ENCODE assay signal across 26 cellular contexts in the genomic region with DNA sequence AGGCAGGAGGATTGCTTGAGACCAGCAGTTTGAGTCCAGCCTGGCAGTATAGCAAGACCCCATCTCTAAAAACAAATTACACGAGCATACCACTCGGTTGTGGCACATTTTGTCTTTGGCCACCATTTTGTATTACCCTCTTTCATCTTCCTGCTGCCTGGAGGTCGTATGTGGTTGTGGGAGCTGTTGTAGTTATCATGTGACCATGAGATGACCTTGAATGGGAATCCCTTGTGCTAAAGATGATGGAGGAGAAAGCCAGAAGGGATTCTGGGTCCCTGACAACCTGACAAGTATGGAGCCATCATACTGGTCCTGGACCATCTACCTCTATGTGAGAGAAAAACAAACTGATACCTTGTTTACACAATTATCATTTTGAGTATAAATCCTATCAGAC. TPM values are rescaled to one million over a fixed set of nuclear protein-coding genes. Genes with fewer than 3 reads are reported as not detected.
DNase-seq lines count a peak whose midpoint lies in the region; ATAC-seq, FAIRE-seq and TF ChIP-seq lines count a peak whose summit lies in the region.
"Had no signal": no experiment of that assay in that cellular context is flagged by ENCODE, and none has a peak within 500 bp of the region (broad histone marks: within the 10 kb centered on the region; RNA-seq: fewer than 3 reads in every experiment).

No MANE protein-coding gene starts in this region.

- H3K36me3 ChIP-seq in HCT116 (ENCODE audit: control insufficient read depth in 1 of 2, insufficient read depth in 2 of 2, low read length in 2 of 2), result no peaks in the 10 kb centered on the region
- no peaks in the 10 kb centered on the region for H3K36me3 ChIP-seq in K562 (ENCODE audit: control insufficient read depth, insufficient read depth, low read length)
- H3K36me3 ChIP-seq: BE2C, BLaER1 had no signal

- H3K79me2 ChIP-seq in HCT116 (ENCODE audit: insufficient read depth, low read length) (no peaks in the 10 kb centered on the region), K562 (ENCODE audit: control insufficient read depth, insufficient read depth, low read length) (no peaks in the 10 kb centered on the region)

- ATAC-seq in HCT116 (no peak), K562 (no peak), GM18868 (IDR thresholded peaks at IDR 0.05; ENCODE audit: unreplicated experiment) (no peak), HG02798 (IDR thresholded peaks at IDR 0.05; ENCODE audit: poor library complexity, unreplicated experiment) (no peak)
- ATAC-seq: GM12878 had no signal

- in situ Hi-C loops in K562 (cut with MboI), result no loop called here

- H3K9ac ChIP-seq in HCT116 (ENCODE audit: low read length) (no peak overlapping the region), K562 (ENCODE audit: insufficient read depth in 1 of 2, low read depth in 2 of 2, low read length in 2 of 2) (no peak overlapping the region)
- H3K9ac ChIP-seq: BLaER1 had no signal

- WGBS in K562 (ENCODE audit: insufficient coverage, low coverage, missing lambda C conversion rate), result 31% methylated on average over 3 of the region's 3 CpGs

- H3K27ac ChIP-seq in HCT116 (ENCODE audit: low read depth, low read length) (no peak overlapping the region), K562 (ENCODE audit: extremely low read depth, low read depth, low read length) (no peak overlapping the region)
- H3K27ac ChIP-seq: BLaER1 had no signal

- TF ChIP-seq POLR2A in GM12891 (IDR thresholded peaks at IDR 0.05; ENCODE audit: low read depth, low read length), result no peak
- no peak for TF ChIP-seq POLR2A in HCT116 (IDR thresholded peaks at IDR 0.05; ENCODE audit: borderline replicate concordance, extremely low read depth, insufficient read depth, insufficient read length)
- TF ChIP-seq POLR2A in K562 (conservative IDR thresholded peaks at IDR 0.05), result no peak

- FAIRE-seq in GM12891 (lab: Jason Lieb, UNC), result peak; percentile 56
- peak; percentile 39 for FAIRE-seq in GM19239 (lab: Jason Lieb, UNC)
- no peak for FAIRE-seq in K562 (lab: Jason Lieb, UNC)
- FAIRE-seq: A204.1, GM12878 had no signal

- TF ChIP-seq EP300 in K562 (IDR thresholded peaks at IDR 0.05; ENCODE audit: low read length), result no peak

- no peak overlapping the region for H3K4me3 ChIP-seq in HCT116 (replicated peaks in 1 of 2; ENCODE audit: low read depth in 1 of 2, low read length in 2 of 2)
- H3K4me3 ChIP-seq in K562, result no peak overlapping the region
- H3K4me3 ChIP-seq: BLaER1, GM12878 had no signal

- H3K9me3 ChIP-seq in HCT116 (ENCODE audit: control insufficient read depth in 1 of 2, insufficient read depth in 1 of 2, low read depth in 1 of 2, low read length in 2 of 2), result no peaks in the 10 kb centered on the region
- no peaks in the 10 kb centered on the region for H3K9me3 ChIP-seq in K562 (replicated peaks; ENCODE audit: control insufficient read depth, insufficient read depth, low read depth, low read length)
- H3K9me3 ChIP-seq: BE2C, BLaER1 had no signal

- no peaks in the 10 kb centered on the region for H3K9me1 ChIP-seq in K562 (ENCODE audit: control insufficient read depth, insufficient read depth, low read length)

- no peak for TF ChIP-seq RAD21 in HCT116 (IDR thresholded peaks at IDR 0.05; ENCODE audit: low read depth)
- TF ChIP-seq RAD21 in K562 (CRISPR knock-in tag; conservative IDR thresholded peaks at IDR 0.05 in 1 of 2, IDR thresholded peaks at IDR 0.05 in 1 of 2), result no peak

- RAD21 ChIA-PET in HCT116 (lab: Charles Lee; ENCODE audit: low non-redundant PET in 1 of 2, low total read pairs in 2 of 2, uncharacterized antibody in 2 of 2, unreplicated experiment in 2 of 2), result no interaction called here

- no peaks in the 10 kb centered on the region for H4K20me1 ChIP-seq in HCT116 (ENCODE audit: insufficient read depth)
- no peaks in the 10 kb centered on the region for H4K20me1 ChIP-seq in K562 (replicated peaks; ENCODE audit: control insufficient read depth, insufficient read depth, low read length)
- H4K20me1 ChIP-seq: BLaER1 had no signal

- peaks cover 0 to 8% of the 10 kb centered on the region in 2 experiments; a peak in 2 of 4 replicates for H3K4me1 ChIP-seq in HCT116 (ENCODE audit: control insufficient read depth in 1 of 2, insufficient read depth in 2 of 2, low read length in 2 of 2)
- peaks cover 0 to 4% of the 10 kb centered on the region in 2 experiments; a peak in 2 of 5 replicates for H3K4me1 ChIP-seq in K562 (replicated peaks in 1 of 2; ENCODE audit: control insufficient read depth in 2 of 2, insufficient read depth in 2 of 2, low read length in 2 of 2)
- H3K4me1 ChIP-seq: BE2C, BLaER1 had no signal

- TF ChIP-seq CTCF in HCT116 (IDR thresholded peaks at IDR 0.05 in 2 of 3, conservative IDR thresholded peaks at IDR 0.05 in 1 of 3; ENCODE audit: borderline replicate concordance in 1 of 3, insufficient read depth in 1 of 3, low read depth in 2 of 3, low read length in 2 of 3), result no peak
- TF ChIP-seq CTCF in K562 (IDR thresholded peaks at IDR 0.05 in 2 of 3, conservative IDR thresholded peaks at IDR 0.05 in 1 of 3; ENCODE audit: insufficient read depth in 2 of 3, low read depth in 1 of 3, low read length in 3 of 3), result no peak

- H3K27me3 ChIP-seq in HCT116 (ENCODE audit: insufficient read depth, low read length) (no peaks in the 10 kb centered on the region), K562 (ENCODE audit: control insufficient read depth in 2 of 2, insufficient read depth in 2 of 2, low read length in 2 of 2) (no peaks in the 10 kb centered on the region)
- H3K27me3 ChIP-seq: BE2C, BLaER1 had no signal

- BruUV-seq in HCT116 (replicated peaks; lab: Mats Ljungman, UMichigan) (no TSS peak), K562 (replicated peaks; lab: Mats Ljungman, UMichigan) (no TSS peak)

- intact Hi-C loops in HCT116 (cut with micrococcal nuclease) (no loop called here), K562 (cut with micrococcal nuclease) (no loop called here)

- H3K4me2 ChIP-seq in HCT116 (ENCODE audit: low read length) (no peak overlapping the region), K562 (ENCODE audit: insufficient read depth, low read length) (no peak overlapping the region)
- H3K4me2 ChIP-seq: BLaER1 had no signal

- H2AFZ ChIP-seq in HCT116 (ENCODE audit: low read depth, low read length, poor library complexity, severe bottlenecking) (peak overlapping the region; percentile 4), K562 (ENCODE audit: low read depth, low read length) (peak overlapping the region; percentile 61)

- no peaks in the 10 kb centered on the region for H3K9me2 ChIP-seq in HCT116 (ENCODE audit: insufficient read depth)

- no peak for DNase-seq in GM12891 (ENCODE audit: insufficient read length, low spot score)
- no peak for DNase-seq in GM19239 (ENCODE audit: insufficient read length, low spot score)
- no peak for DNase-seq in HCT116 (ENCODE audit: low read depth, low spot score)
- no peak for DNase-seq in K562 (ENCODE audit: extremely low read depth in 1 of 4, low spot score in 3 of 4)
- DNase-seq in activated naive CD4-positive, alpha-beta T cell (lab: John Stamatoyannopoulos, UW), result no peak
- DNase-seq in stimulated activated CD4-positive, alpha-beta T cell treated with anti-CD3 and anti-CD28 coated beads, Interleukin-4, amount 100 ng/mL, for 4 hours, result no peak
- DNase-seq: 8988T; ACHN; BE2C; C1 segment of cervical spinal cord; CD4-positive, alpha-beta memory T cell; CD4-positive, CD25-positive, alpha-beta regulatory T cell; CD8-positive, alpha-beta memory T cell; COR-L47; DMS 273 treated with DMSO at 0.1 percent for 48 hours; DMS153; DMS53; DMS79; DND-41; EL; GDM1 had no signal

- CTCF ChIA-PET in HCT116 (lab: Charles Lee), result interaction anchor here (1.2 kb wide), 1 partner anchor 9 kb away, joined by 3 read pairs; no protein-coding TSS in a partner anchor
- CTCF ChIA-PET in K562 (lab: Yijun Ruan, JAX; ENCODE audit: low intra/inter-chr PET ratio), result no interaction called here

- POLR2A ChIA-PET in HCT116 (lab: Charles Lee) (no interaction called here), K562 (lab: Yijun Ruan, JAX) (interaction anchor here (0.7 kb wide), 1 partner anchor 148 kb away, joined by 4 read pairs; no protein-coding TSS in a partner anchor)

TF ChIP-seq in GM12891, 5 proteins besides CTCF, POLR2A, EP300 and RAD21 (continues in another document):
- TF ChIP-seq POLR2AphosphoS5 (IDR thresholded peaks at IDR 0.05; ENCODE audit: low read depth, low read length), result no peak
- no peak for TF ChIP-seq SPI1 (IDR thresholded peaks at IDR 0.05; ENCODE audit: low read depth, low read length)
- no peak for TF ChIP-seq PAX5 (IDR thresholded peaks at IDR 0.05; ENCODE audit: insufficient read depth, low read length, severe bottlenecking)

TF ChIP-seq in HCT116, 20 proteins besides CTCF, POLR2A, EP300 and RAD21 (continues in another document):
- no peak for TF ChIP-seq ZFX (IDR thresholded peaks at IDR 0.05)
- TF ChIP-seq EGR1 (IDR thresholded peaks at IDR 0.05; ENCODE audit: low read depth), result no peak
- TF ChIP-seq POLR2AphosphoS5 (IDR thresholded peaks at IDR 0.05; ENCODE audit: low read depth, low read length), result no peak
- no peak for TF ChIP-seq FOSL1 (IDR thresholded peaks at IDR 0.05; ENCODE audit: low read depth)
- TF ChIP-seq EZH2 (IDR thresholded peaks at IDR 0.05), result no peak

RNA-seq across cellular contexts. Expression of a gene that starts 45.2 kb away (rescaled TPM):
- polyA plus RNA-seq in GM12891 (2012; ENCODE audit: low read depth, missing spikeins), result 101 TPM
- total RNA-seq in HCT116 (2021; ENCODE audit: unreplicated experiment) (81.6 TPM), K562 (2014; rRNA removed) (38.7 and 44.5 TPM in 2 replicates), K562 (2014; rRNA removed; fragmentation: Illumina TruSeq; extraction: Trizol) (19.4 and 20.6 TPM in 2 replicates), K562 (2015; rRNA removed; fragmentation: Illumina TruSeq; extraction: Trizol) (27.7 and 27.8 TPM in 2 replicates), K562 (2021) (47.5 and 51.8 TPM in 2 replicates)
- 129 and 166 TPM in 2 replicates for polyA plus RNA-seq in HCT116 (2012)
- 81.5 and 114 TPM in 2 replicates for total RNA-seq in K562 (2011; cell fraction: chromatin; rRNA removed; ENCODE audit: low replicate concordance)
- 100 and 103 TPM in 2 replicates for total RNA-seq in K562 (2011; cell fraction: nucleolus; rRNA removed)
- total RNA-seq in K562 (2011; cell fraction: nucleoplasm; rRNA removed), result 92.4 and 99.8 TPM in 2 replicates
- polyA plus RNA-seq in K562 (2011; rRNA removed) (83.9 and 105 TPM in 2 replicates), K562 (2014; fragmentation: Illumina TruSeq; extraction: Trizol) (49.6 and 57.8 TPM in 2 replicates), K562 (2014; fragmentation: Nextera tagmentation; extraction: Ambion mirVana) (10 to 100 TPM; 12.0 to 24.3 TPM), K562 (2014; rRNA removed) (30.9 and 31.4 TPM in 2 replicates)
- 72.3 and 73.7 TPM in 2 replicates for polyA plus RNA-seq in K562 (2011; cell fraction: cytosol; rRNA removed)
- polyA plus RNA-seq in K562 (2011; cell fraction: nucleus; rRNA removed), result 144 and 202 TPM in 2 replicates
- 98.8 and 122 TPM in 2 replicates for polyA plus RNA-seq in K562 (2012)
- polyA minus RNA-seq in K562 (2011; rRNA and poly(A)+ RNA removed), result 76.2 and 78.0 TPM in 2 replicates
- 70.7 and 90.6 TPM in 2 replicates for polyA minus RNA-seq in K562 (2011; cell fraction: cytosol; rRNA and poly(A)+ RNA removed)
- polyA minus RNA-seq in K562 (2011; cell fraction: nucleus; rRNA and poly(A)+ RNA removed), result 122 and 139 TPM in 2 replicates
